In the genomic region with DNA sequence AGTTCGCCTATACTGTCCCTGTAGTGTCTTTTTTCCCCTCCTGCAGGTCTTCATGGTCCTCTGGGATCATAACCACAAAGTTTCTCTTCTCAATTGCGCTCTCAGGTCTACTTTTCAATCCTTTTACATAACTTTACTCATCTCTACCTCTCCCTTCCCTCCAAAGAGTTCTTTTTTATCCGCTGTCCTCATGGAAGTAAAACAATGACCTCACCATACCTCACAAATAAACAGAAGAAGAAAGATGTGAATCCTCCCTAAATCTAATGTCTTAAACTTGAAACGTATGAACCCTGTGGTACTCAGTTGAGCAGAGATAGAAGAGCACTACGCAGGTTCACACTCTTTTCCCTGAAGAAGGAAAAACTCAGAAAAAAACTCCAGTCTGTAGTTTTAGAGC, we compare ENCODE assay signal across 31 cellular contexts. TPM values are rescaled to one million over a fixed set of nuclear protein-coding genes. Genes with fewer than 3 reads are reported as not detected.
DNase-seq lines count a peak whose midpoint lies in the region; ATAC-seq and TF ChIP-seq lines count a peak whose summit lies in the region.
"Had no signal": no experiment of that assay in that cellular context is flagged by ENCODE, and none has a peak within 500 bp of the region (broad histone marks: within the 10 kb centered on the region; RNA-seq: fewer than 3 reads in every experiment).

No MANE protein-coding gene starts in this region.

- WGBS in upper lobe of left lung, 2 donors, result 38 to 78% methylated on average over 5 of the region's 5 CpGs

- no peak overlapping the region for H2AFZ ChIP-seq in OCI-LY1 (ENCODE audit: low read length)

- no peaks in the 10 kb centered on the region for H3K9me3 ChIP-seq in BLaER1
- H3K9me3 ChIP-seq in CD4-positive, alpha-beta memory T cell (ENCODE audit: control insufficient read depth in 1 of 2, low read length in 2 of 2), result no peaks in the 10 kb centered on the region
- H3K9me3 ChIP-seq in OCI-LY1 (ENCODE audit: low read length), result no peaks in the 10 kb centered on the region
- no peaks in the 10 kb centered on the region for H3K9me3 ChIP-seq in upper lobe of left lung
- H3K9me3 ChIP-seq in ascending aorta, result no peaks in the 10 kb centered on the region
- H3K9me3 ChIP-seq: HAP-1, ovary, Peyer's patch, right atrium auricular region, tibial nerve had no signal

- H4K20me1 ChIP-seq in BLaER1 (no peaks in the 10 kb centered on the region), OCI-LY1 (ENCODE audit: insufficient read depth, low read length) (no peaks in the 10 kb centered on the region)

- CTCF ChIA-PET in CD4-positive, alpha-beta memory T cell (lab: Charles Lee; ENCODE audit: partially characterized antibody), result no interaction called here

- DNase-seq in CD4-positive, alpha-beta memory T cell, result no peak
- no peak for DNase-seq in effector memory CD8-positive, alpha-beta T cell
- no peak for DNase-seq in SK-N-DZ (ENCODE audit: low spot score)
- DNase-seq in upper lobe of left lung, result no peak
- no peak for DNase-seq in ascending aorta (ENCODE audit: low spot score in 2 of 2)
- DNase-seq: activated CD4-positive, alpha-beta memory T cell treated with anti-CD3 and anti-CD28 coated beads for 36 hours; amygdala; cortex of kidney; DMS79; hypothalamus; left ventricle myocardium inferior; NCI-H1048; NCI-H1694 treated with DMSO at 0.1 percent for 48 hours; NCI-H2171; NCI-H510A treated with DMSO at 0.1 percent for 48 hours; nephron progenitor cell; NK-92 treated with Interleukin-12 subunit alpha and Interleukin-12 subunit beta, amount 100 ng/mL, for 24 hours; ovary; Peyer's patch; SIG-M5; stimulated activated CD4-positive, alpha-beta T cell treated with anti-CD3 and anti-CD28 coated beads, Interleukin-12 subunit alpha, Interleukin-12 subunit beta, amount 100 ng/mL, for 4 hours; stimulated activated CD4-positive, alpha-beta T cell treated with anti-CD3 and anti-CD28 coated beads, Interleukin-4, amount 100 ng/mL, for 4 hours; stimulated activated naive CD8-positive, alpha-beta T cell treated with anti-CD3 and anti-CD28 coated beads, Interleukin-15, Interleukin-2, amounts not matched to agents 100 U/mL and 50 U/mL, for 24 hours had no signal

- H3K4me1 ChIP-seq in BLaER1 (peaks cover 44% of the 10 kb centered on the region), OCI-LY1 (ENCODE audit: insufficient read depth, low read length, severe bottlenecking) (peaks cover 57% of the 10 kb centered on the region), upper lobe of left lung (peaks cover 0 to 8% (median 0%) of the 10 kb centered on the region in 4 donors), ascending aorta (no peaks in the 10 kb centered on the region)
- peaks cover 58% of the 10 kb centered on the region for H3K4me1 ChIP-seq in CD4-positive, alpha-beta memory T cell (ENCODE audit: insufficient read depth, low read length)
- H3K4me1 ChIP-seq: HAP-1, left ventricle myocardium inferior, Peyer's patch, right atrium auricular region, tibial nerve had no signal

- peaks cover 39 to 67% (median 49%) of the 10 kb centered on the region in 4 donors for H3K4me1 Mint-ChIP-seq in CD4-positive, alpha-beta memory T cell
- H3K4me1 Mint-ChIP-seq in effector memory CD8-positive, alpha-beta T cell (ENCODE audit: low read depth in 2 of 2), result peaks cover 29 to 47% of the 10 kb centered on the region in 2 donors
- H3K4me1 Mint-ChIP-seq: nephron progenitor cell had no signal

- H3K4me2 ChIP-seq in BLaER1 (peak overlapping the region; percentile 55), OCI-LY1 (ENCODE audit: low read length) (peak overlapping the region; percentile 21; the same call in 1 of the 2 replicates)

- POLR2A ChIA-PET in CD4-positive, alpha-beta memory T cell (lab: Charles Lee; ENCODE audit: partially characterized antibody), result no interaction called here

- TF ChIP-seq CTCF in OCI-LY1 (IDR thresholded peaks at IDR 0.05; ENCODE audit: low read length), result no peak
- TF ChIP-seq CTCF in upper lobe of left lung (IDR thresholded peaks at IDR 0.05), result no peak
- TF ChIP-seq CTCF in ascending aorta (IDR thresholded peaks at IDR 0.05), result no peak

- peak overlapping the region in 6 of 7 donors; percentile 7 to 87 (median 71) for H3K27ac Mint-ChIP-seq in CD4-positive, alpha-beta memory T cell
- H3K27ac Mint-ChIP-seq in effector memory CD8-positive, alpha-beta T cell, result peak overlapping the region; percentile 42 to 74
- H3K27ac Mint-ChIP-seq: activated CD4-positive, alpha-beta memory T cell treated with anti-CD3 and anti-CD28 coated beads for 36 hours; nephron progenitor cell had no signal

- H3K27me3 Mint-ChIP-seq in CD4-positive, alpha-beta memory T cell, result no peaks in the 10 kb centered on the region
- no peaks in the 10 kb centered on the region for H3K27me3 Mint-ChIP-seq in effector memory CD8-positive, alpha-beta T cell
- H3K27me3 Mint-ChIP-seq: activated CD4-positive, alpha-beta memory T cell treated with anti-CD3 and anti-CD28 coated beads for 36 hours had no signal

- no peak for TF ChIP-seq EP300 in upper lobe of left lung (IDR thresholded peaks at IDR 0.05)

- intact Hi-C loops in CD4-positive, alpha-beta memory T cell (cut with micrococcal nuclease), result loop anchor here (10.0 kb wide), 2 partner anchors 210 to 230 kb away; a partner anchor contains a TSS
- intact Hi-C loops in ascending aorta (cut with DNase I), result no loop called here

- no peaks in the 10 kb centered on the region for H3K79me2 ChIP-seq in OCI-LY1 (ENCODE audit: insufficient read depth, low read length)

- H3K4me3 Mint-ChIP-seq in CD4-positive, alpha-beta memory T cell, result peak overlapping the region in 3 of 8 donors; percentile 11 to 65 (median 51)
- H3K4me3 Mint-ChIP-seq in effector memory CD8-positive, alpha-beta T cell, result peak overlapping the region in 1 of 2 donors; percentile 2
- H3K4me3 Mint-ChIP-seq: activated CD4-positive, alpha-beta memory T cell treated with anti-CD3 and anti-CD28 coated beads for 36 hours; nephron progenitor cell had no signal

- no peaks in the 10 kb centered on the region for H3F3A ChIP-seq in OCI-LY1 (ENCODE audit: insufficient read depth, low read length)

- no peak overlapping the region for H3K4me3 ChIP-seq in BLaER1
- no peak overlapping the region for H3K4me3 ChIP-seq in CD4-positive, alpha-beta memory T cell (ENCODE audit: low read length in 2 of 2)
- no peak overlapping the region for H3K4me3 ChIP-seq in OCI-LY1 (ENCODE audit: low read depth, low read length, poor library complexity, severe bottlenecking)
- H3K4me3 ChIP-seq in upper lobe of left lung, result no peak overlapping the region
- no peak overlapping the region for H3K4me3 ChIP-seq in ascending aorta
- H3K4me3 ChIP-seq: cardiac muscle cell, HAP-1, left ventricle myocardium inferior, ovary, Peyer's patch, right atrium auricular region, tibial nerve had no signal

- H3K9me3 Mint-ChIP-seq in CD4-positive, alpha-beta memory T cell, result no peaks in the 10 kb centered on the region
- H3K9me3 Mint-ChIP-seq in effector memory CD8-positive, alpha-beta T cell, result no peaks in the 10 kb centered on the region
- H3K9me3 Mint-ChIP-seq: activated CD4-positive, alpha-beta memory T cell treated with anti-CD3 and anti-CD28 coated beads for 36 hours had no signal

- no peak for TF ChIP-seq POLR2A in upper lobe of left lung (IDR thresholded peaks at IDR 0.05)

- no peaks in the 10 kb centered on the region for H3K9me2 ChIP-seq in OCI-LY1 (ENCODE audit: low read depth, low read length)

- no peaks in the 10 kb centered on the region for H3K36me3 Mint-ChIP-seq in CD4-positive, alpha-beta memory T cell
- H3K36me3 Mint-ChIP-seq in effector memory CD8-positive, alpha-beta T cell (ENCODE audit: insufficient read depth), result peaks cover 10% of the 10 kb centered on the region
- H3K36me3 Mint-ChIP-seq: activated CD4-positive, alpha-beta memory T cell treated with anti-CD3 and anti-CD28 coated beads for 36 hours had no signal

- no peak overlapping the region for H3K27ac ChIP-seq in BLaER1
- no peak overlapping the region for H3K27ac ChIP-seq in CD4-positive, alpha-beta memory T cell (ENCODE audit: low read depth, low read length)
- peak overlapping the region; percentile 95 for H3K27ac ChIP-seq in OCI-LY1 (ENCODE audit: low read depth, low read length, poor library complexity, severe bottlenecking)
- no peak overlapping the region for H3K27ac ChIP-seq in upper lobe of left lung
- no peak overlapping the region for H3K27ac ChIP-seq in ascending aorta
- H3K27ac ChIP-seq: cardiac muscle cell, left ventricle myocardium inferior, ovary, right atrium auricular region, tibial nerve had no signal

- H3K27me3 ChIP-seq in BLaER1, result no peaks in the 10 kb centered on the region
- no peaks in the 10 kb centered on the region for H3K27me3 ChIP-seq in CD4-positive, alpha-beta memory T cell (ENCODE audit: insufficient read depth, low read length)
- no peaks in the 10 kb centered on the region for H3K27me3 ChIP-seq in OCI-LY1 (ENCODE audit: insufficient read depth, low read length)
- no peaks in the 10 kb centered on the region for H3K27me3 ChIP-seq in upper lobe of left lung
- H3K27me3 ChIP-seq in ascending aorta, result no peaks in the 10 kb centered on the region
- H3K27me3 ChIP-seq: cardiac muscle cell, ovary, Peyer's patch, right atrium auricular region, tibial nerve had no signal

- H3K36me3 ChIP-seq in BLaER1 (no peaks in the 10 kb centered on the region), OCI-LY1 (ENCODE audit: insufficient read depth, low read length) (no peaks in the 10 kb centered on the region), upper lobe of left lung (no peaks in the 10 kb centered on the region), ascending aorta (no peaks in the 10 kb centered on the region)
- no peaks in the 10 kb centered on the region for H3K36me3 ChIP-seq in CD4-positive, alpha-beta memory T cell (ENCODE audit: insufficient read depth, low read length)
- H3K36me3 ChIP-seq: cardiac muscle cell, HAP-1, left ventricle myocardium inferior, ovary, Peyer's patch, right atrium auricular region, tibial nerve had no signal

- no peak for ATAC-seq in effector memory CD8-positive, alpha-beta T cell (replicated peaks)
- ATAC-seq in upper lobe of left lung (ENCODE audit: low FRiP score in 2 of 2), result no peak
- ATAC-seq in GM21737 (IDR thresholded peaks at IDR 0.05; ENCODE audit: unreplicated experiment), result no peak
- ATAC-seq: stimulated activated naive CD8-positive, alpha-beta T cell treated with anti-CD3 and anti-CD28 coated beads, Interleukin-15, Interleukin-2, amounts not matched to agents 100 U/mL and 50 U/mL, for 24 hours had no signal

- H3K9ac ChIP-seq in BLaER1, result no peak overlapping the region
- no peak overlapping the region; the same call in 1 of the 2 replicates for H3K9ac ChIP-seq in OCI-LY1 (ENCODE audit: low read length)

RNA-seq across cellular contexts. Expression of a gene that starts 12.1 kb away (rescaled TPM):
- total RNA-seq in CD4-positive, alpha-beta memory T cell, result 1 to 10 TPM; 5.8 to 6.7 TPM
- polyA plus RNA-seq in CD4-positive, alpha-beta memory T cell, result 1 to 10 TPM in 1 of 2 donors, not detected in 1; 4.7 TPM
- not detected in 2 replicates for polyA plus RNA-seq in SK-N-DZ (2014; cell fraction: cytosol; rRNA removed)
- polyA plus RNA-seq in SK-N-DZ (2014; cell fraction: nucleus; rRNA removed), result not detected in 2 replicates
- total RNA-seq in upper lobe of left lung (100 to 1,000 TPM in 4 of 6 donors, 1 to 10 TPM in 1, not detected in 1; 7.8 to 476 (median 122) TPM), ascending aorta (2.0 TPM)
- total RNA-seq: cardiac muscle cell, fibroblast of lung had no signal
- polyA plus RNA-seq: cardiac muscle cell had no signal

RNA-seq across cellular contexts. Expression of a gene that starts 35.5 kb away (rescaled TPM):
- 10 to 100 TPM; 14.2 to 14.3 TPM for total RNA-seq in CD4-positive, alpha-beta memory T cell
- polyA plus RNA-seq in CD4-positive, alpha-beta memory T cell, result 10 to 100 TPM in 1 of 2 donors, 1 to 10 TPM in 1; 6.9 to 31.6 TPM
- not detected in 2 replicates for polyA plus RNA-seq in SK-N-DZ (2014; cell fraction: cytosol; rRNA removed)
- polyA plus RNA-seq in SK-N-DZ (2014; cell fraction: nucleus; rRNA removed), result not detected in 2 replicates
- total RNA-seq in upper lobe of left lung (1,000 to 10,000 TPM in 1 of 6 donors, 100 to 1,000 TPM in 5; 133 to 1,304 (median 370) TPM), ascending aorta (82.5 TPM)

RNA-seq across cellular contexts. Expression of a gene that starts 41.3 kb away (rescaled TPM):
- 1 to 10 TPM; 6.3 to 9.9 TPM for total RNA-seq in CD4-positive, alpha-beta memory T cell
- 10 to 100 TPM in 1 of 2 donors, 1 to 10 TPM in 1; 1.4 to 11.1 TPM for polyA plus RNA-seq in CD4-positive, alpha-beta memory T cell
- not detected in 2 replicates for polyA plus RNA-seq in SK-N-DZ (2014; cell fraction: cytosol; rRNA removed)
- not detected in 2 replicates for polyA plus RNA-seq in SK-N-DZ (2014; cell fraction: nucleus; rRNA removed)
- total RNA-seq in upper lobe of left lung, result 100 to 1,000 TPM in 2 of 6 donors, 10 to 100 TPM in 2, 1 to 10 TPM in 2; 1.0 to 154 (median 36.3) TPM
- 3.5 TPM for total RNA-seq in ascending aorta
- total RNA-seq: fibroblast of lung had no signal
- polyA plus RNA-seq: fibroblast of lung had no signal
